ENCODE assay signal across 11 cellular contexts in genomic region chr3:144482876-144483275, GRCh38.
"Had no signal": no experiment of that assay in that cellular context is flagged by ENCODE, and none has a peak within 500 bp of the region (broad histone marks: within the 10 kb centered on the region; RNA-seq: fewer than 3 reads in every experiment).

No MANE protein-coding gene starts in this region.

- H3K36me3 Mint-ChIP-seq: naive thymus-derived CD4-positive, alpha-beta T cell had no signal

- ATAC-seq: activated T-helper 17 cell treated with anti-CD3 and anti-CD28 coated beads, Interleukin-2, amount 50 U/mL, for 72 hours; left colon; naive thymus-derived CD4-positive, alpha-beta T cell; stimulated activated naive CD8-positive, alpha-beta T cell treated with anti-CD3 and anti-CD28 coated beads, Interleukin-15, amount 100 ng/mL, for 72 hours had no signal

- H3K4me3 Mint-ChIP-seq: activated B cell treated with CpG ODN at 0.5 μM for 24 hours; activated CD4-positive, alpha-beta T cell treated with anti-CD3 and anti-CD28 coated beads, Interleukin-2, amount 10 ng/mL, durations not matched to agents 24 days and 14 days; activated naive CD4-positive, alpha-beta T cell treated with anti-CD3 and anti-CD28 coated beads for 36 hours; activated T-helper 17 cell treated with anti-CD3 and anti-CD28 coated beads, Interleukin-2, amount 50 U/mL, for 72 hours; naive thymus-derived CD4-positive, alpha-beta T cell; stimulated activated naive CD8-positive, alpha-beta T cell treated with anti-CD3 and anti-CD28 coated beads, Interleukin-15, amount 100 ng/mL, for 72 hours had no signal

- DNase-seq: activated B cell treated with CpG ODN at 0.5 μM for 24 hours; activated CD4-positive, alpha-beta T cell treated with anti-CD3 and anti-CD28 coated beads, Interleukin-2, amount 10 ng/mL, durations not matched to agents 24 days and 14 days; activated CD8-positive, alpha-beta memory T cell treated with anti-CD3 and anti-CD28 coated beads for 24 hours; activated naive CD4-positive, alpha-beta T cell treated with anti-CD3 and anti-CD28 coated beads for 36 hours; left colon; mammary epithelial cell; naive thymus-derived CD4-positive, alpha-beta T cell; stimulated activated CD4-positive, alpha-beta T cell treated with anti-CD3 and anti-CD28 coated beads, Interleukin-4, amount 100 ng/mL, for 24 hours; stimulated activated naive CD8-positive, alpha-beta T cell treated with anti-CD3 and anti-CD28 coated beads, Interleukin-15, amount 100 ng/mL, for 72 hours; testis had no signal

- H3K9me3 Mint-ChIP-seq: activated B cell treated with CpG ODN at 0.5 μM for 24 hours; activated CD4-positive, alpha-beta T cell treated with anti-CD3 and anti-CD28 coated beads, Interleukin-2, amount 10 ng/mL, durations not matched to agents 24 days and 14 days; activated naive CD4-positive, alpha-beta T cell treated with anti-CD3 and anti-CD28 coated beads for 36 hours; activated T-helper 17 cell treated with anti-CD3 and anti-CD28 coated beads, Interleukin-2, amount 50 U/mL, for 72 hours; stimulated activated naive CD8-positive, alpha-beta T cell treated with anti-CD3 and anti-CD28 coated beads, Interleukin-15, amount 100 ng/mL, for 72 hours had no signal

- H3K4me1 Mint-ChIP-seq: activated B cell treated with CpG ODN at 0.5 μM for 24 hours; activated CD4-positive, alpha-beta T cell treated with anti-CD3 and anti-CD28 coated beads, Interleukin-2, amount 10 ng/mL, durations not matched to agents 24 days and 14 days; activated T-helper 17 cell treated with anti-CD3 and anti-CD28 coated beads, Interleukin-2, amount 50 U/mL, for 72 hours; stimulated activated naive CD8-positive, alpha-beta T cell treated with anti-CD3 and anti-CD28 coated beads, Interleukin-15, amount 100 ng/mL, for 72 hours had no signal

- H3K27ac Mint-ChIP-seq: activated B cell treated with CpG ODN at 0.5 μM for 24 hours; activated CD4-positive, alpha-beta T cell treated with anti-CD3 and anti-CD28 coated beads, Interleukin-2, amount 10 ng/mL, durations not matched to agents 24 days and 14 days; activated naive CD4-positive, alpha-beta T cell treated with anti-CD3 and anti-CD28 coated beads for 36 hours; activated T-helper 17 cell treated with anti-CD3 and anti-CD28 coated beads, Interleukin-2, amount 50 U/mL, for 72 hours; naive thymus-derived CD4-positive, alpha-beta T cell; stimulated activated naive CD8-positive, alpha-beta T cell treated with anti-CD3 and anti-CD28 coated beads, Interleukin-15, amount 100 ng/mL, for 72 hours had no signal

- H3K27me3 Mint-ChIP-seq: activated B cell treated with CpG ODN at 0.5 μM for 24 hours; activated CD4-positive, alpha-beta T cell treated with anti-CD3 and anti-CD28 coated beads, Interleukin-2, amount 10 ng/mL, durations not matched to agents 24 days and 14 days; stimulated activated naive CD8-positive, alpha-beta T cell treated with anti-CD3 and anti-CD28 coated beads, Interleukin-15, amount 100 ng/mL, for 72 hours had no signal
